ENCODE assay signal across 9 cellular contexts in genomic region chr17:64778102-64778366, GRCh38.
DNase-seq lines count a peak whose midpoint lies in the region; ATAC-seq, FAIRE-seq and TF ChIP-seq lines count a peak whose summit lies in the region.
"Had no signal": no experiment of that assay in that cellular context is flagged by ENCODE, and none has a peak within 500 bp of the region (broad histone marks: within the 10 kb centered on the region; RNA-seq: fewer than 3 reads in every experiment).

No MANE protein-coding gene starts in this region.

- TF ChIP-seq CTCF in HepG2 (CRISPR knock-in tag; IDR thresholded peaks at IDR 0.05) = no peak
- TF ChIP-seq CTCF in right lobe of liver (IDR thresholded peaks at IDR 0.05) = no peak
- no peak for TF ChIP-seq CTCF in natural killer cell (IDR thresholded peaks at IDR 0.05)
- TF ChIP-seq CTCF in vagina (IDR thresholded peaks at IDR 0.05) = no peak

- in situ Hi-C loops in HepG2 (cut with HindIII; ENCODE audit: extremely low pct_ligation_motif_present, low pct_unique_long_range_greater_than_20kb) = no loop called here

- TF ChIP-seq POLR2A in HepG2 (IDR thresholded peaks at IDR 0.05; ENCODE audit: insufficient read depth in 1 of 2, low read depth in 2 of 2, low read length in 2 of 2) (no peak), right lobe of liver (IDR thresholded peaks at IDR 0.05) (no peak), vagina (IDR thresholded peaks at IDR 0.05) (no peak)

- H3K27ac Mint-ChIP-seq in natural killer cell = peak overlapping the region in 1 of 2 donors; percentile 47
- H3K27ac Mint-ChIP-seq: T-helper 1 cell treated with Interleukin-12 subunit alpha and Interleukin-12 subunit beta and Interleukin-4 antibody, amounts not matched to agents 30 μg/mL and 1 μg/mL, for 36 hours had no signal

- 96% methylated on average over 16 of the region's 16 CpGs for WGBS in HepG2 (ENCODE audit: low lambda C conversion rate)
- WGBS in right lobe of liver (ENCODE audit: insufficient coverage, low coverage, low lambda C conversion rate, missing lambda C conversion rate) = 21% methylated on average over 5 of the region's 16 CpGs

- no peak for TF ChIP-seq RAD21 in HepG2 (CRISPR knock-in tag; IDR thresholded peaks at IDR 0.05)

- BruUV-seq in HepG2 (replicated peaks; lab: Mats Ljungman, UMichigan) = no TSS peak

- peaks cover 2% of the 10 kb centered on the region for H3K79me2 ChIP-seq in HepG2 (ENCODE audit: insufficient read depth, low read length)

- H3K27ac ChIP-seq in HepG2 (ENCODE audit: extremely low read length, insufficient read depth, low read length) = no peak overlapping the region
- no peak overlapping the region for H3K27ac ChIP-seq in right lobe of liver
- peak overlapping the region; percentile 51 for H3K27ac ChIP-seq in duodenal mucosa (ENCODE audit: low read depth, low read length)
- H3K27ac ChIP-seq in vagina = peak overlapping the region; percentile 33

- FAIRE-seq in HepG2 (lab: Jason Lieb, UNC) (peak; percentile 4), GM19239 (lab: Jason Lieb, UNC) (no peak)

- H3K9me3 Mint-ChIP-seq in natural killer cell = no peaks in the 10 kb centered on the region
- H3K9me3 Mint-ChIP-seq: T-helper 1 cell treated with Interleukin-12 subunit alpha and Interleukin-12 subunit beta and Interleukin-4 antibody, amounts not matched to agents 30 μg/mL and 1 μg/mL, for 36 hours had no signal

- no peak overlapping the region for H2AFZ ChIP-seq in HepG2 (ENCODE audit: low read length)

- DNase-seq in HepG2 (ENCODE audit: low spot score) (no peak), right lobe of liver (no peak), natural killer cell (no peak), vagina (ENCODE audit: extremely low spot score in 2 of 2) (no peak), superior temporal gyrus (ENCODE audit: extremely low spot score) (no peak), GM19239 (ENCODE audit: insufficient read length, low spot score) (no peak)

- H3K27me3 ChIP-seq in HepG2 (ENCODE audit: control insufficient read depth in 1 of 2, insufficient read depth in 2 of 2, low read length in 2 of 2) (no peaks in the 10 kb centered on the region), right lobe of liver (no peaks in the 10 kb centered on the region), duodenal mucosa (ENCODE audit: control insufficient read depth in 1 of 2, insufficient read depth in 2 of 2, low read length in 2 of 2) (peaks cover 14 to 22% of the 10 kb centered on the region in 2 donors), vagina (no peaks in the 10 kb centered on the region)

- H3K9me3 ChIP-seq in HepG2 (ENCODE audit: low read length) (no peaks in the 10 kb centered on the region), right lobe of liver (no peaks in the 10 kb centered on the region), duodenal mucosa (ENCODE audit: control insufficient read depth in 1 of 2, low read length in 2 of 2) (no peaks in the 10 kb centered on the region), vagina (no peaks in the 10 kb centered on the region)

- peaks cover 19 to 38% of the 10 kb centered on the region in 2 donors for H3K4me1 Mint-ChIP-seq in natural killer cell

- no peaks in the 10 kb centered on the region for H4K20me1 ChIP-seq in HepG2 (ENCODE audit: insufficient read depth, low read length)

- H3K27me3 Mint-ChIP-seq in natural killer cell (ENCODE audit: low read depth in 2 of 2) = no peaks in the 10 kb centered on the region

- H3K9ac ChIP-seq in HepG2 (ENCODE audit: insufficient read depth, low read depth, low read length) = no peak overlapping the region
- no peak overlapping the region for H3K9ac ChIP-seq in duodenal mucosa (ENCODE audit: low read depth in 1 of 2, low read length in 2 of 2)

- H3K4me3 ChIP-seq in HepG2 (replicated peaks in 1 of 3; ENCODE audit: insufficient read depth in 1 of 3, low read depth in 2 of 3, low read length in 3 of 3) (no peak overlapping the region), right lobe of liver (peak overlapping the region in 1 of 3 donors; percentile 29), duodenal mucosa (ENCODE audit: low read depth in 1 of 2, low read length in 2 of 2) (peak overlapping the region; percentile 30 to 54), vagina (peak overlapping the region; percentile 48 to 56)

- TF ChIP-seq EP300 in HepG2 (IDR thresholded peaks at IDR 0.05; ENCODE audit: low read depth in 2 of 2, low read length in 2 of 2) (no peak), HepG2 (CRISPR knock-in tag; IDR thresholded peaks at IDR 0.05; ENCODE audit: borderline replicate concordance) (no peak)

- ATAC-seq in HepG2 (no peak), right lobe of liver (no peak), natural killer cell (no peak), HG03097 (IDR thresholded peaks at IDR 0.05; ENCODE audit: low FRiP score, unreplicated experiment) (no peak)

- POLR2A ChIA-PET in HepG2 (lab: Yijun Ruan, JAX) = interaction anchor here (1.8 to 2.7 kb wide), 2 partner anchors 9 to 142 kb away, joined by 5 to 16 read pairs; partner anchors contain the start of gene LRRC37A3

- CTCF ChIA-PET in HepG2 (lab: Yijun Ruan, JAX; ENCODE audit: low intra/inter-chr PET ratio, low total read pairs) = interaction anchor here (2.1 kb wide), 1 partner anchor 161 kb away, joined by 9 read pairs; no protein-coding TSS in a partner anchor

- peaks cover 38% of the 10 kb centered on the region for H3K4me1 ChIP-seq in HepG2 (ENCODE audit: insufficient read depth, low read length)
- peaks cover 0 to 47% (median 3%) of the 10 kb centered on the region in 4 donors for H3K4me1 ChIP-seq in right lobe of liver
- H3K4me1 ChIP-seq in duodenal mucosa (ENCODE audit: control insufficient read depth in 1 of 2, insufficient read depth in 2 of 2, low read length in 2 of 2) = peaks cover 25 to 50% of the 10 kb centered on the region in 2 donors
- H3K4me1 ChIP-seq in vagina = peaks cover 68% of the 10 kb centered on the region

- H3K4me3 Mint-ChIP-seq in natural killer cell = peak overlapping the region; percentile 78

- H3K36me3 ChIP-seq in HepG2 (replicated peaks in 1 of 2; ENCODE audit: control insufficient read depth in 1 of 2, insufficient read depth in 2 of 2, low read length in 2 of 2) = no peaks in the 10 kb centered on the region
- H3K36me3 ChIP-seq in right lobe of liver = no peaks in the 10 kb centered on the region
- no peaks in the 10 kb centered on the region for H3K36me3 ChIP-seq in duodenal mucosa (ENCODE audit: control insufficient read depth in 1 of 2, insufficient read depth in 2 of 2, low read length in 2 of 2)
- H3K36me3 ChIP-seq in vagina = no peaks in the 10 kb centered on the region

- no peaks in the 10 kb centered on the region for H3K36me3 Mint-ChIP-seq in natural killer cell

- intact Hi-C loops in HepG2 (cut with micrococcal nuclease; ENCODE audit: unreplicated experiment) = no loop called here
- intact Hi-C loops in right lobe of liver (cut with DNase I) = no loop called here
- intact Hi-C loops in natural killer cell (cut with micrococcal nuclease) = loop anchor here (5.0 to 10.0 kb wide), 3 partner anchors 67 to 419 kb away; no protein-coding TSS in a partner anchor
- intact Hi-C loops in vagina (cut with DNase I) = no loop called here

- H3K4me2 ChIP-seq in HepG2 (ENCODE audit: low read depth, low read length) = peak overlapping the region; percentile 98; the same call in 1 of the 2 replicates

TF ChIP-seq in HepG2, 621 proteins besides CTCF, POLR2A, EP300 and RAD21 (continues in another document):
- TF ChIP-seq ZNF713 (CRISPR knock-in tag; IDR thresholded peaks at IDR 0.05) = no peak

Comparison
In these comparisons a context has a peak if more than half of its experiments do, and no peak if none do; other contexts are left out.
1. H3K27ac ChIP-seq: peak in duodenal mucosa (single experiment) and vagina (single experiment); none in HepG2 (single experiment) and right lobe of liver (0 of 3).
2. H3K4me3 ChIP-seq: peak in duodenal mucosa (2 of 2) and vagina (2 of 2); none in HepG2 (0 of 3).